ENCODE assay signal across 19 cellular contexts in genomic region chr17:71759422-71760060, GRCh38.
A peak's percentile ranks its signal among the peaks of the same experiment; 100 is the strongest.
DNase-seq lines count a peak whose midpoint lies in the region; ATAC-seq and TF ChIP-seq lines count a peak whose summit lies in the region.
"Had no signal": no experiment of that assay in that cellular context is flagged by ENCODE, and none has a peak within 500 bp of the region (broad histone marks: within the 10 kb centered on the region; RNA-seq: fewer than 3 reads in every experiment).

No MANE protein-coding gene starts in this region.

- TF ChIP-seq RAD21 in SK-N-SH (IDR thresholded peaks at IDR 0.05; ENCODE audit: low read length) = no peak

- H3K4me1 ChIP-seq in SK-N-SH (ENCODE audit: control insufficient read depth in 1 of 2, insufficient read depth in 2 of 2, low read depth in 1 of 2, low read length in 1 of 2) (peaks cover 0 to 4% of the 10 kb centered on the region in 2 experiments; a peak in 2 of 4 replicates), body of pancreas (no peaks in the 10 kb centered on the region)
- H3K4me1 ChIP-seq: BLaER1 had no signal

- TF ChIP-seq CTCF in SK-N-SH (IDR thresholded peaks at IDR 0.05) (no peak), astrocyte of the spinal cord (IDR thresholded peaks at IDR 0.05; ENCODE audit: low read depth, low read length) (no peak), body of pancreas (IDR thresholded peaks at IDR 0.05) (no peak)

- H3K4me3 ChIP-seq in SK-N-SH (ENCODE audit: low read depth in 2 of 2, low read length in 1 of 2) (no peak overlapping the region), astrocyte of the spinal cord (ENCODE audit: low read depth, low read length) (no peak overlapping the region), body of pancreas (no peak overlapping the region)
- H3K4me3 ChIP-seq: BLaER1 had no signal

- no peak for TF ChIP-seq EP300 in SK-N-SH (IDR thresholded peaks at IDR 0.05; ENCODE audit: borderline replicate concordance in 1 of 2, low read depth in 1 of 2, low read length in 1 of 2)

- H3K36me3 ChIP-seq in SK-N-SH (replicated peaks in 1 of 2; ENCODE audit: control insufficient read depth in 1 of 2, insufficient read depth in 2 of 2, low read length in 1 of 2) (no peaks in the 10 kb centered on the region), body of pancreas (replicated peaks in 1 of 2; ENCODE audit: insufficient read depth in 1 of 2, low read depth in 2 of 2) (no peaks in the 10 kb centered on the region)
- H3K36me3 ChIP-seq: BLaER1 had no signal

- H3K9me3 ChIP-seq in SK-N-SH (no peaks in the 10 kb centered on the region), body of pancreas (no peaks in the 10 kb centered on the region), T-helper 17 cell (ENCODE audit: control insufficient read depth, low read length, poor library complexity, severe bottlenecking) (no peaks in the 10 kb centered on the region)
- H3K9me3 ChIP-seq: BLaER1 had no signal

- no peaks in the 10 kb centered on the region for H3K79me2 ChIP-seq in SK-N-SH (ENCODE audit: insufficient read depth)

- H4K20me1 ChIP-seq in SK-N-SH (ENCODE audit: insufficient read depth) = no peaks in the 10 kb centered on the region
- H4K20me1 ChIP-seq: BLaER1 had no signal

- H3K27me3 Mint-ChIP-seq in T-helper 17 cell = no peaks in the 10 kb centered on the region

- in situ Hi-C loops in astrocyte of the spinal cord (cut with HindIII; ENCODE audit: low sequenced_read_pairs) = no loop called here

- no peaks in the 10 kb centered on the region for H3K4me1 Mint-ChIP-seq in T-helper 17 cell

- ATAC-seq in SK-N-SH treated with all-trans-retinoic acid at 6 μM for 48 hours = peak; percentile 33
- no peak for ATAC-seq in HG03378 (IDR thresholded peaks at IDR 0.05; ENCODE audit: unreplicated experiment)
- ATAC-seq in body of pancreas = no peak
- ATAC-seq in T-helper 17 cell = no peak
- ATAC-seq: CD8-positive, alpha-beta T cell; Panc1 had no signal

- WGBS in SK-N-SH (ENCODE audit: low lambda C conversion rate) = 70% methylated on average over 8 of the region's 8 CpGs
- WGBS in body of pancreas, 2 donors = 74 to 75% methylated on average over 8 of the region's 8 CpGs

- no peak for DNase-seq in SK-N-SH
- peak; percentile 5 to 69 for DNase-seq in NCI-H524 (lab: John Stamatoyannopoulos, UW)
- peak; percentile 6 for DNase-seq in astrocyte of the spinal cord (ENCODE audit: low read depth, low spot score)
- no peak for DNase-seq in T-helper 2 cell
- no peak for DNase-seq in body of pancreas
- no peak for DNase-seq in T-helper 17 cell
- DNase-seq: CD8-positive, alpha-beta T cell; GDM1; NCI-H1105 treated with DMSO at 0.1 percent for 48 hours; NCI-H1694 treated with DMSO at 0.1 percent for 48 hours; NCI-H2107; NCI-H446; NCI-H774; Right ventricle myocardium superior had no signal

- no peak overlapping the region for H3K4me3 Mint-ChIP-seq in T-helper 17 cell
- H3K4me3 Mint-ChIP-seq: CD8-positive, alpha-beta T cell had no signal

- no peak overlapping the region for H3K27ac Mint-ChIP-seq in T-helper 17 cell
- H3K27ac Mint-ChIP-seq: CD8-positive, alpha-beta T cell had no signal

- H3K4me2 ChIP-seq in SK-N-SH = no peak overlapping the region
- H3K4me2 ChIP-seq: BLaER1 had no signal

- H3K27ac ChIP-seq in SK-N-SH (ENCODE audit: low read depth in 2 of 2, low read length in 1 of 2) (no peak overlapping the region), body of pancreas (no peak overlapping the region)
- H3K27ac ChIP-seq: 22Rv1, BLaER1 had no signal

- TF ChIP-seq POLR2A in body of pancreas (IDR thresholded peaks at IDR 0.05) = no peak

- H3K27me3 ChIP-seq in SK-N-SH (ENCODE audit: insufficient read depth) (no peaks in the 10 kb centered on the region), body of pancreas (no peaks in the 10 kb centered on the region)
- H3K27me3 ChIP-seq: BLaER1 had no signal

- CTCF ChIA-PET in SK-N-SH (lab: Yijun Ruan, JAX) = interaction anchor here (1.5 to 1.6 kb wide), 2 partner anchors 10 to 16 kb away, joined by 3 to 8 read pairs; no protein-coding TSS in a partner anchor

- H3F3A ChIP-seq in SK-N-SH (replicated peaks; ENCODE audit: insufficient read depth) = no peaks in the 10 kb centered on the region

- no peaks in the 10 kb centered on the region for H3K36me3 Mint-ChIP-seq in T-helper 17 cell (ENCODE audit: low read depth)
- H3K36me3 Mint-ChIP-seq: CD8-positive, alpha-beta T cell had no signal

- no peak overlapping the region for H3K9ac ChIP-seq in SK-N-SH
- H3K9ac ChIP-seq: BLaER1 had no signal

- intact Hi-C loops in body of pancreas (cut with DNase I) = no loop called here

- no peaks in the 10 kb centered on the region for H3K9me2 ChIP-seq in SK-N-SH

- no peak overlapping the region for H2AFZ ChIP-seq in SK-N-SH (ENCODE audit: low read depth)

- POLR2A ChIA-PET in SK-N-SH (lab: Yijun Ruan, JAX) = no interaction called here

TF ChIP-seq in SK-N-SH treated with all-trans-retinoic acid at 6 μM for 48 hours, 23 proteins besides CTCF, POLR2A, EP300 and RAD21 (continues in another document):
- no peak for TF ChIP-seq ISL1 (CRISPR knock-in tag; IDR thresholded peaks at IDR 0.05)
- TF ChIP-seq ESRRG (CRISPR knock-in tag; IDR thresholded peaks at IDR 0.05) = no peak
- TF ChIP-seq GLIS3 (CRISPR knock-in tag; IDR thresholded peaks at IDR 0.05) = no peak
- TF ChIP-seq ZC3H10 (CRISPR knock-in tag; IDR thresholded peaks at IDR 0.05) = no peak
- no peak for TF ChIP-seq POU6F1 (CRISPR knock-in tag; IDR thresholded peaks at IDR 0.05; ENCODE audit: borderline replicate concordance, low read depth)
- no peak for TF ChIP-seq BACH2 (CRISPR knock-in tag; IDR thresholded peaks at IDR 0.05; ENCODE audit: borderline replicate concordance)
- no peak for TF ChIP-seq CSDC2 (CRISPR knock-in tag; IDR thresholded peaks at IDR 0.05)
- no peak for TF ChIP-seq CSRNP3 (CRISPR knock-in tag; IDR thresholded peaks at IDR 0.05)
- no peak for TF ChIP-seq OSR1 (CRISPR knock-in tag; IDR thresholded peaks at IDR 0.05)

TF ChIP-seq in SK-N-SH, 30 proteins besides CTCF, POLR2A, EP300 and RAD21:
- TF ChIP-seq USF1 (IDR thresholded peaks at IDR 0.05; ENCODE audit: borderline replicate concordance, low read depth) = no peak
- TF ChIP-seq FOXM1 (IDR thresholded peaks at IDR 0.05; ENCODE audit: low read depth) = no peak
- no peak for TF ChIP-seq TEAD4 (IDR thresholded peaks at IDR 0.05; ENCODE audit: borderline replicate concordance, insufficient read depth)
- TF ChIP-seq ELF1 (IDR thresholded peaks at IDR 0.05) = no peak
- TF ChIP-seq TCF12 (IDR thresholded peaks at IDR 0.05) = no peak
- TF ChIP-seq CHD2 (IDR thresholded peaks at IDR 0.05; ENCODE audit: low read length, partially characterized antibody) = no peak
- no peak for TF ChIP-seq TAF1 (IDR thresholded peaks at IDR 0.05; ENCODE audit: borderline replicate concordance, low read depth, low read length)
- TF ChIP-seq FOSL2 (IDR thresholded peaks at IDR 0.05; ENCODE audit: borderline replicate concordance, low read depth) = no peak
- no peak for TF ChIP-seq NFIC (IDR thresholded peaks at IDR 0.05; ENCODE audit: borderline replicate concordance)
- no peak for TF ChIP-seq POLR2AphosphoS5 (IDR thresholded peaks at IDR 0.05; ENCODE audit: low read depth, low read length)
- no peak for TF ChIP-seq YY1 (IDR thresholded peaks at IDR 0.05; ENCODE audit: low read depth)
- no peak for TF ChIP-seq FOXJ3 (CRISPR knock-in tag; IDR thresholded peaks at IDR 0.05)
- TF ChIP-seq NRF1 (IDR thresholded peaks at IDR 0.05; ENCODE audit: low read depth, low read length) = no peak
TF ChIP-seq in SK-N-SH: peak in this region for 0.

Comparison
In these comparisons a context has a peak if more than half of its experiments do, and no peak if none do; other contexts are left out.
1. DNase-seq: peak in NCI-H524 (2 of 2) and astrocyte of the spinal cord (single experiment); none in SK-N-SH (single experiment), T-helper 2 cell (0 of 5), body of pancreas (0 of 4) and T-helper 17 cell (0 of 3).